Comparison of ENCODE assay signal across 22 cellular contexts in genomic region chr21:30189763-30190162, GRCh38. TPM values are rescaled to one million over a fixed set of nuclear protein-coding genes. Genes with fewer than 3 reads are reported as not detected.
"Had no signal": no experiment of that assay in that cellular context is flagged by ENCODE, and none has a peak within 500 bp of the region (broad histone marks: within the 10 kb centered on the region; RNA-seq: fewer than 3 reads in every experiment).

No MANE protein-coding gene starts in this region.

- H3K4me3 ChIP-seq: K562, SJSA1 had no signal

- H3K9me3 ChIP-seq: SJSA1 had no signal

- H3K36me3 ChIP-seq: SJSA1 had no signal

- H3K4me1 ChIP-seq: SJSA1 had no signal

- H3K27me3 ChIP-seq: SJSA1 had no signal

- H3K27ac ChIP-seq: SJSA1 had no signal

- DNase-seq: activated CD4-positive, alpha-beta T cell treated with anti-CD3 and anti-CD28 coated beads for 48 hours; activated CD4-positive, alpha-beta T cell treated with anti-CD3 and anti-CD28 coated beads, Interleukin-2, amount 50 U/mL, for 4 hours; activated CD4-positive, CD25-positive, alpha-beta regulatory T cell treated with anti-CD3 and anti-CD28 coated beads, Interleukin-2, amount 50 U/mL, for 72 hours; activated CD8-positive, alpha-beta memory T cell treated with anti-CD3 and anti-CD28 coated beads, Interleukin-2, amount 50 U/mL, for 48 hours; activated CD8-positive, alpha-beta T cell treated with anti-CD3 and anti-CD28 coated beads, Interleukin-2, amount 10 ng/mL, durations not matched to agents 7 days and 5 days; activated naive CD4-positive, alpha-beta T cell treated with anti-CD3 and anti-CD28 coated beads, Interleukin-2, amount 50 U/mL, for 16 hours; activated naive CD8-positive, alpha-beta T cell treated with anti-CD3 and anti-CD28 coated beads, Interleukin-2, amount 10 ng/mL, durations not matched to agents 7 days and 5 days; activated T-cell treated with anti-CD3 and anti-CD28 coated beads, Interleukin-2, amount 50 U/mL, for 1 hour; aorta; cortex of kidney; Karpas-422; NCI-H1436; NCI-H187 treated with DMSO at 0.1 percent for 48 hours; NCI-H446; NCI-H524 treated with DMSO at 0.1 percent for 48 hours; PC-3; SHP77; SW 1271 had no signal

RNA-seq across cellular contexts. Expression of gene CLDN17, which starts 23.2 kb away (rescaled TPM):
- total RNA-seq: activated CD8-positive, alpha-beta T cell treated with anti-CD3 and anti-CD28 coated beads, Interleukin-2, amount 10 ng/mL, durations not matched to agents 7 days and 5 days; activated naive CD8-positive, alpha-beta T cell treated with anti-CD3 and anti-CD28 coated beads, Interleukin-2, amount 10 ng/mL, durations not matched to agents 7 days and 5 days; aorta; K562; PC-3; SJSA1; T-helper 1 cell treated with Interleukin-12 subunit alpha and Interleukin-12 subunit beta and Interleukin-4 antibody, amounts not matched to agents 30 ng/mL and 1 ng/mL, for 36 hours; WTC11 had no signal
- polyA plus RNA-seq: aorta, K562 had no signal

RNA-seq across cellular contexts. Expression of gene CLDN8, which starts 26.1 kb away (rescaled TPM):
- total RNA-seq: activated CD8-positive, alpha-beta T cell treated with anti-CD3 and anti-CD28 coated beads, Interleukin-2, amount 10 ng/mL, durations not matched to agents 7 days and 5 days; activated naive CD8-positive, alpha-beta T cell treated with anti-CD3 and anti-CD28 coated beads, Interleukin-2, amount 10 ng/mL, durations not matched to agents 7 days and 5 days; aorta; K562; SJSA1; T-helper 1 cell treated with Interleukin-12 subunit alpha and Interleukin-12 subunit beta and Interleukin-4 antibody, amounts not matched to agents 30 ng/mL and 1 ng/mL, for 36 hours; WTC11 had no signal
- polyA plus RNA-seq: K562 had no signal
